In genomic region chr2:71889991-71890684, GRCh38 we compare ENCODE assay signal across 14 cellular contexts.
DNase-seq lines count a peak whose midpoint lies in the region; ATAC-seq and TF ChIP-seq lines count a peak whose summit lies in the region.
"Had no signal": no experiment of that assay in that cellular context is flagged by ENCODE, and none has a peak within 500 bp of the region (broad histone marks: within the 10 kb centered on the region; RNA-seq: fewer than 3 reads in every experiment).

No MANE protein-coding gene starts in this region.

- H3K4me3 Mint-ChIP-seq in HFFc6 (no peak overlapping the region; the same call in 1 of the 2 replicates), type B pancreatic cell (no peak overlapping the region)
- H3K4me3 Mint-ChIP-seq: activated CD8-positive, alpha-beta T cell treated with anti-CD3 and anti-CD28 coated beads for 36 hours; naive thymus-derived CD8-positive, alpha-beta T cell had no signal

- H3K4me1 ChIP-seq in adipocyte (ENCODE audit: control insufficient read depth, insufficient read depth, low read length) = peaks cover 24% of the 10 kb centered on the region

- TF ChIP-seq CTCF in HFFc6 (IDR thresholded peaks at IDR 0.05) = 0 out of 2 replicates have a peak, but pooled peaks have one; percentile 7
- no peak for TF ChIP-seq CTCF in fibroblast of villous mesenchyme (IDR thresholded peaks at IDR 0.05; ENCODE audit: insufficient read depth, low read depth, low read length)
- TF ChIP-seq CTCF in type B pancreatic cell (conservative IDR thresholded peaks at IDR 0.05) = no peak

- H3K4me3 ChIP-seq in adipocyte (ENCODE audit: low read length) = no peak overlapping the region
- no peak overlapping the region for H3K4me3 ChIP-seq in fibroblast of villous mesenchyme (ENCODE audit: low read depth, low read length)

- intact Hi-C loops in sciatic nerve (cut with DNase I) = no loop called here

- peak overlapping the region; percentile 38; the same call in 1 of the 2 replicates for H3K27ac Mint-ChIP-seq in HFFc6
- H3K27ac Mint-ChIP-seq in type B pancreatic cell = no peak overlapping the region
- H3K27ac Mint-ChIP-seq: activated CD8-positive, alpha-beta T cell treated with anti-CD3 and anti-CD28 coated beads for 36 hours; naive thymus-derived CD8-positive, alpha-beta T cell had no signal

- peaks cover 14% of the 10 kb centered on the region for H3K9me3 ChIP-seq in adipocyte (ENCODE audit: control insufficient read depth, low read length)

- H3K9me3 Mint-ChIP-seq in HFFc6 (peaks cover 18% of the 10 kb centered on the region), type B pancreatic cell (no peaks in the 10 kb centered on the region)
- H3K9me3 Mint-ChIP-seq: activated CD8-positive, alpha-beta T cell treated with anti-CD3 and anti-CD28 coated beads for 36 hours had no signal

- H3K27me3 Mint-ChIP-seq in HFFc6 (ENCODE audit: insufficient read depth) (peaks cover 2% of the 10 kb centered on the region), type B pancreatic cell (peaks cover 8% of the 10 kb centered on the region)

- no peak overlapping the region for H3K9ac ChIP-seq in adipocyte (ENCODE audit: low read length)

- H3K36me3 ChIP-seq in adipocyte (ENCODE audit: control insufficient read depth, insufficient read depth, low read length, severe bottlenecking) = no peaks in the 10 kb centered on the region

- H3K36me3 Mint-ChIP-seq in HFFc6 (ENCODE audit: low read depth) (peaks cover 24% of the 10 kb centered on the region), type B pancreatic cell (no peaks in the 10 kb centered on the region)
- H3K36me3 Mint-ChIP-seq: naive thymus-derived CD8-positive, alpha-beta T cell had no signal

- peaks cover 48% of the 10 kb centered on the region for H3K4me1 Mint-ChIP-seq in HFFc6 (ENCODE audit: low read depth)
- H3K4me1 Mint-ChIP-seq in type B pancreatic cell (ENCODE audit: unreplicated experiment) = peaks cover 8% of the 10 kb centered on the region
- H3K4me1 Mint-ChIP-seq: naive thymus-derived CD8-positive, alpha-beta T cell had no signal

- H3K27me3 ChIP-seq in adipocyte (replicated peaks; ENCODE audit: control insufficient read depth, insufficient read depth, low read length) = no peaks in the 10 kb centered on the region

- ATAC-seq in sciatic nerve (peak; percentile 89), GM19324 (IDR thresholded peaks at IDR 0.05; ENCODE audit: low FRiP score, unreplicated experiment) (no peak)
- ATAC-seq: activated CD8-positive, alpha-beta T cell treated with anti-CD3 and anti-CD28 coated beads for 36 hours; naive thymus-derived CD8-positive, alpha-beta T cell had no signal

- peak; percentile 77 for DNase-seq in HFFc6
- peak; percentile 91 for DNase-seq in adipocyte (ENCODE audit: low read depth)
- peak; percentile 82 for DNase-seq in fibroblast of villous mesenchyme (ENCODE audit: low read depth)
- no peak for DNase-seq in sciatic nerve (ENCODE audit: low spot score)
- DNase-seq in amniotic stem cell (lab: John Stamatoyannopoulos, UW) = no peak
- no peak for DNase-seq in SHP77 (lab: John Stamatoyannopoulos, UW)
- DNase-seq in type B pancreatic cell (ENCODE audit: extremely low spot score, unreplicated experiment) = no peak
- DNase-seq: activated CD8-positive, alpha-beta T cell treated with anti-CD3 and anti-CD28 coated beads for 36 hours; activated naive CD4-positive, alpha-beta T cell; effector CD4-positive, alpha-beta T cell; naive thymus-derived CD8-positive, alpha-beta T cell; NCI-H1417 treated with DMSO at 0.1 percent for 48 hours; stimulated activated naive CD4-positive, alpha-beta T cell had no signal

Comparison
In these comparisons a context has a peak if more than half of its experiments do, and no peak if none do; other contexts are left out.
1. DNase-seq: peak in HFFc6 (single experiment), adipocyte (single experiment) and fibroblast of villous mesenchyme (single experiment); none in sciatic nerve (single experiment), amniotic stem cell (single experiment), SHP77 (0 of 2) and type B pancreatic cell (single experiment).